Comparison of ENCODE assay signal across 9 cellular contexts in genomic region chr2:86732040-86732439, GRCh38. TPM values are rescaled to one million over a fixed set of nuclear protein-coding genes. Genes with fewer than 3 reads are reported as not detected.
DNase-seq lines count a peak whose midpoint lies in the region; ATAC-seq, FAIRE-seq and TF ChIP-seq lines count a peak whose summit lies in the region.
"Not testable (repeated sequence)": the region's sequence is repeated elsewhere in the genome, so short reads cannot be mapped to it uniquely, and the experiment has no call there.
"Had no signal": no experiment of that assay in that cellular context is flagged by ENCODE, and none has a peak within 500 bp of the region (broad histone marks: within the 10 kb centered on the region; RNA-seq: fewer than 3 reads in every experiment).

No MANE protein-coding gene starts in this region.

- H4K20me1 ChIP-seq in Karpas-422 (ENCODE audit: insufficient read depth, low read depth, low read length); K562 (replicated peaks; ENCODE audit: control insufficient read depth, insufficient read depth, low read length): not testable (repeated sequence)

- peaks cover 38% of the 10 kb centered on the region for H3K79me2 ChIP-seq in Karpas-422 (ENCODE audit: low read length)
- not testable (repeated sequence) for H3K79me2 ChIP-seq in K562 (ENCODE audit: control insufficient read depth, insufficient read depth, low read length)

- H3K9me2 ChIP-seq in Karpas-422 (replicated peaks; ENCODE audit: insufficient read depth, low read length), result not testable (repeated sequence)

- FAIRE-seq in K562 (lab: Jason Lieb, UNC), result not testable (repeated sequence)

- not testable (repeated sequence) for H3K9me3 ChIP-seq in Karpas-422 (ENCODE audit: low read length); K562 (replicated peaks; ENCODE audit: control insufficient read depth, insufficient read depth, low read depth, low read length)

- POLR2A ChIA-PET in K562 (lab: Yijun Ruan, JAX), result not testable (repeated sequence)

- WGBS in K562 (ENCODE audit: insufficient coverage, low coverage, missing lambda C conversion rate), result 17% methylated on average over 2 of the region's 3 CpGs

- peak overlapping the region; percentile 35 for H3K4me3 Mint-ChIP-seq in activated naive CD8-positive, alpha-beta T cell
- H3K4me3 Mint-ChIP-seq in nephron, result peak overlapping the region in 1 of 3 experiments; percentile 28

- not testable (repeated sequence) for H3K36me3 ChIP-seq in Karpas-422 (ENCODE audit: insufficient read depth, low read length); K562 (ENCODE audit: control insufficient read depth, insufficient read depth, low read length)

- TF ChIP-seq EP300 in K562 (IDR thresholded peaks at IDR 0.05; ENCODE audit: low read length), result not testable (repeated sequence)

- H3K4me3 ChIP-seq in Karpas-422 (ENCODE audit: low read length); K562: not testable (repeated sequence)

- not testable (repeated sequence) for BruUV-seq in K562 (replicated peaks; lab: Mats Ljungman, UMichigan)

- in situ Hi-C loops in K562 (cut with MboI), result not testable (repeated sequence)

- CTCF ChIA-PET in K562 (lab: Yijun Ruan, JAX; ENCODE audit: low intra/inter-chr PET ratio), result not testable (repeated sequence)

- H3K4me2 ChIP-seq in Karpas-422 (ENCODE audit: low read depth, low read length, poor library complexity, severe bottlenecking); K562 (ENCODE audit: insufficient read depth, low read length): not testable (repeated sequence)

- ATAC-seq in K562, result 0 out of 3 replicates have a peak, but pooled peaks have one; percentile 27
- peak; percentile 68 for ATAC-seq in left colon

- H3K4me1 ChIP-seq in Karpas-422 (ENCODE audit: low read length); K562 (replicated peaks in 1 of 2; ENCODE audit: control insufficient read depth in 2 of 2, insufficient read depth in 2 of 2, low read length in 2 of 2): not testable (repeated sequence)

- TF ChIP-seq POLR2A in K562 (conservative IDR thresholded peaks at IDR 0.05), result not testable (repeated sequence)

- not testable (repeated sequence) for H3K27me3 ChIP-seq in Karpas-422 (ENCODE audit: low read length); K562 (ENCODE audit: control insufficient read depth in 2 of 2, insufficient read depth in 2 of 2, low read length in 2 of 2)

- not testable (repeated sequence) for H3K27ac Mint-ChIP-seq in activated naive CD8-positive, alpha-beta T cell
- peak overlapping the region in 2 of 3 experiments; percentile 30 to 70 for H3K27ac Mint-ChIP-seq in nephron

- intact Hi-C loops in K562 (cut with micrococcal nuclease); left colon (cut with DNase I, micrococcal nuclease): not testable (repeated sequence)

- not testable (repeated sequence) for H3K9me3 Mint-ChIP-seq in activated naive CD8-positive, alpha-beta T cell (ENCODE audit: low read depth); nephron

- not testable (repeated sequence) for H2AFZ ChIP-seq in Karpas-422 (ENCODE audit: low read length); K562 (ENCODE audit: low read depth, low read length)

- not testable (repeated sequence) for H3K36me3 Mint-ChIP-seq in activated naive CD8-positive, alpha-beta T cell; nephron (ENCODE audit: low read depth)

- H3K9me1 ChIP-seq in K562 (ENCODE audit: control insufficient read depth, insufficient read depth, low read length), result not testable (repeated sequence)

- not testable (repeated sequence) for TF ChIP-seq CTCF in K562 (IDR thresholded peaks at IDR 0.05 in 2 of 3, conservative IDR thresholded peaks at IDR 0.05 in 1 of 3; ENCODE audit: insufficient read depth in 2 of 3, low read depth in 1 of 3, low read length in 3 of 3); nephron (IDR thresholded peaks at IDR 0.05; ENCODE audit: unreplicated experiment in 3 of 3)

- peak; percentile 16 for DNase-seq in Karpas-422
- DNase-seq in K562 (ENCODE audit: extremely low read depth in 1 of 4, low spot score in 3 of 4); left colon: not testable (repeated sequence)

- not testable (repeated sequence) for H3K9ac ChIP-seq in Karpas-422 (ENCODE audit: low read length); K562 (ENCODE audit: insufficient read depth in 1 of 2, low read depth in 2 of 2, low read length in 2 of 2)

- TF ChIP-seq RAD21 in K562 (CRISPR knock-in tag; conservative IDR thresholded peaks at IDR 0.05 in 1 of 2, IDR thresholded peaks at IDR 0.05 in 1 of 2), result not testable (repeated sequence)

- H3K4me1 Mint-ChIP-seq in activated naive CD8-positive, alpha-beta T cell (ENCODE audit: low read depth), result peaks cover 12% of the 10 kb centered on the region
- H3K4me1 Mint-ChIP-seq in nephron, result peaks cover 12% of the 10 kb centered on the region

- H3K27ac ChIP-seq in Karpas-422 (ENCODE audit: low read length); K562 (ENCODE audit: extremely low read depth, low read depth, low read length): not testable (repeated sequence)

- not testable (repeated sequence) for H3K27me3 Mint-ChIP-seq in activated naive CD8-positive, alpha-beta T cell; nephron (ENCODE audit: low read depth)

TF ChIP-seq in K562, 482 proteins besides CTCF, POLR2A, EP300 and RAD21:
- TF ChIP-seq CBFA2T3 (IDR thresholded peaks at IDR 0.05), result peak; percentile 42; the same call in 1 of the 2 replicates
- TF ChIP-seq CBFA2T2 (conservative IDR thresholded peaks at IDR 0.05), result 0 out of 2 replicates have a peak, but pooled peaks have one; percentile 43

RNA-seq across cellular contexts. Expression of gene RMND5A, which starts 11.9 kb away (rescaled TPM):
- total RNA-seq in Karpas-422 (2014; rRNA removed; shearing (Covaris generic); ENCODE audit: low replicate concordance), result 176 and 180 TPM in 2 replicates
- 6.2 and 11.8 TPM in 2 replicates for total RNA-seq in K562 (2011; cell fraction: chromatin; rRNA removed; ENCODE audit: low replicate concordance)
- total RNA-seq in K562 (2011; cell fraction: nucleolus; rRNA removed), result 5.0 and 6.4 TPM in 2 replicates
- total RNA-seq in K562 (2011; cell fraction: nucleoplasm; rRNA removed), result 9.9 and 15.2 TPM in 2 replicates
- total RNA-seq in K562 (2014; rRNA removed) (34.1 and 35.6 TPM in 2 replicates), K562 (2014; rRNA removed; fragmentation: Illumina TruSeq; extraction: Trizol) (40.7 and 43.7 TPM in 2 replicates), K562 (2015; rRNA removed; fragmentation: Illumina TruSeq; extraction: Trizol) (31.4 and 38.8 TPM in 2 replicates), K562 (2021) (36.1 and 43.2 TPM in 2 replicates), left colon (10 to 100 TPM; 64.0 to 77.8 TPM)
- polyA plus RNA-seq in K562 (2011; rRNA removed) (19.3 and 33.1 TPM in 2 replicates), K562 (2014; fragmentation: Illumina TruSeq; extraction: Trizol) (28.8 and 43.5 TPM in 2 replicates), K562 (2014; fragmentation: Nextera tagmentation; extraction: Ambion mirVana) (10 to 100 TPM; 13.2 to 16.4 TPM), K562 (2014; rRNA removed) (19.4 and 23.4 TPM in 2 replicates)
- polyA plus RNA-seq in K562 (2011; cell fraction: cytosol; rRNA removed), result 15.4 and 20.2 TPM in 2 replicates
- polyA plus RNA-seq in K562 (2011; cell fraction: nucleus; rRNA removed), result 7.8 and 8.9 TPM in 2 replicates
- 16.3 and 16.6 TPM in 2 replicates for polyA plus RNA-seq in K562 (2012)
- polyA minus RNA-seq in K562 (2011; rRNA and poly(A)+ RNA removed), result 58.7 and 78.9 TPM in 2 replicates
- 25.3 and 48.9 TPM in 2 replicates for polyA minus RNA-seq in K562 (2011; cell fraction: cytosol; rRNA and poly(A)+ RNA removed)
- polyA minus RNA-seq in K562 (2011; cell fraction: nucleus; rRNA and poly(A)+ RNA removed), result 7.8 and 10.0 TPM in 2 replicates

RNA-seq across cellular contexts. Expression of gene CD8A, which starts 58.7 kb away (rescaled TPM):
- total RNA-seq in Karpas-422 (2014; rRNA removed; shearing (Covaris generic); ENCODE audit: low replicate concordance), result not detected in 2 replicates
- total RNA-seq in K562 (2011; cell fraction: chromatin; rRNA removed; ENCODE audit: low replicate concordance), result not detected in 2 replicates
- total RNA-seq in K562 (2011; cell fraction: nucleolus; rRNA removed), result not detected in 2 replicates
- total RNA-seq in K562 (2011; cell fraction: nucleoplasm; rRNA removed), result not detected in 2 replicates
- not detected in 2 replicates for total RNA-seq in K562 (2014; rRNA removed)
- not detected in 2 replicates for total RNA-seq in K562 (2014; rRNA removed; fragmentation: Illumina TruSeq; extraction: Trizol)
- not detected in 2 replicates for total RNA-seq in K562 (2015; rRNA removed; fragmentation: Illumina TruSeq; extraction: Trizol)
- total RNA-seq in K562 (2021), result 0.07 and 0.20 TPM in 2 replicates
- polyA plus RNA-seq in K562 (2011; rRNA removed), result not detected in 2 replicates
- not detected in 2 replicates for polyA plus RNA-seq in K562 (2011; cell fraction: cytosol; rRNA removed)
- not detected in 2 replicates for polyA plus RNA-seq in K562 (2011; cell fraction: nucleus; rRNA removed)
- not detected in 2 replicates for polyA plus RNA-seq in K562 (2012)
- not detected in 2 replicates for polyA plus RNA-seq in K562 (2014; fragmentation: Illumina TruSeq; extraction: Trizol)
- polyA plus RNA-seq in K562 (2014; fragmentation: Nextera tagmentation; extraction: Ambion mirVana), result not detected
- polyA plus RNA-seq in K562 (2014; rRNA removed), result not detected in 2 replicates
- not detected in 2 replicates for polyA minus RNA-seq in K562 (2011; rRNA and poly(A)+ RNA removed)
- polyA minus RNA-seq in K562 (2011; cell fraction: cytosol; rRNA and poly(A)+ RNA removed), result not detected in 2 replicates
- polyA minus RNA-seq in K562 (2011; cell fraction: nucleus; rRNA and poly(A)+ RNA removed), result not detected in 2 replicates
- 1 to 10 TPM; 1.6 to 3.2 TPM for total RNA-seq in left colon
- total RNA-seq: A673; CD4-positive, CD25-positive, alpha-beta regulatory T cell; Daoy had no signal
- polyA plus RNA-seq: AG04450 had no signal
